9 cellular contexts compared by ENCODE assay signal in the genomic region with DNA sequence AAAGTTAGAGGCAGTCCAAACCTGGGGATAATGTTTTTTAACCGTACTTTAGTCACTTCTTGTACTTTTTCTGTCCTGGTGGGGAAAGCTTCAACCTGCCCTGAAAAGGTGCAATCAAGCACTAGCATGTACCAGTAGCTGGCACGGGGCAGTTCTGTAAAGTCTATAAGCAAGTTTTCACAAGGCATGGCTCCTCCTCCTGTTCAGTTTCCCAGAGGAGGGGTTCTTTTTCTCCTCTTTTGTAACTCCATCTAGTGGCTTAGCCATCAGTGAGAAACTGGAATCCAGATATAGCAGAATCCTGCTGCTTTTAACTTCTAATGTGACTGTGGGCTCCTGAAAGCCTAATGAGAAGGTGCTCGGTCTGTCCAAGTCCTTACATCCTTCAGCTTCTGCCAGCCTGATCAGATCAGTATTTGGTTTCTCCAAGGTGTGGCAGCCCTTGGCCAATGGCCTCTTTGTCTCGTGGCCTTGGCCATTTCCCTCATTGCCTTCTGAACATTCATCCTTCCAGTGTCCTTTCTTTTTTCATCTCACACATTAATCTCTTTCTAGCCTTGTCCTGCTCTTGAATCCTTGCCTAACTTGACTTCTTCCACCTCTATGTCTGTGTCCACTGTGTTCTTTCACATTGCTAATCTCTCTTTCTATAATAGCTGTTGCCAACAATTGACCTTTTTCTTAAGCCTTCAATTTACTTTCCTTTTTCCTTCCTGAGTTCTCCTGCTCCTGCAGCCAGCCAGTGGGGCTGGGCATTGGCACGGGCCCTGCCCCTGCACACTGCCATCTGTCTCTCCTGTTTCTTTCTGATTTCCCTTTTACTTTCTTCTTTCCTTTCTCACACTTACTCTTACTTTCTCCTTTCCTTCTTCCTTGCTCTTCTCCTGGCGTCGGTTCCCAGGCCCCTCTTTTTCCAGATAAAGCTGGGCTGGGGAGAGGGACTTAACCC.
DNase-seq lines count a peak whose midpoint lies in the region; ATAC-seq and TF ChIP-seq lines count a peak whose summit lies in the region.
"Had no signal": no experiment of that assay in that cellular context is flagged by ENCODE, and none has a peak within 500 bp of the region (broad histone marks: within the 10 kb centered on the region; RNA-seq: fewer than 3 reads in every experiment).

No MANE protein-coding gene starts in this region.

- H4K20me1 ChIP-seq in MM.1S (ENCODE audit: insufficient read depth, low read length) = no peaks in the 10 kb centered on the region
- no peaks in the 10 kb centered on the region for H4K20me1 ChIP-seq in neural progenitor cell (ENCODE audit: low read depth)

- H2AFZ ChIP-seq in MM.1S (ENCODE audit: low read length) = no peak overlapping the region
- H2AFZ ChIP-seq in neural progenitor cell (replicated peaks) = no peak overlapping the region

- H3K27ac ChIP-seq in ascending aorta (peak overlapping the region; percentile 82 to 85), heart right ventricle (peak overlapping the region in 2 of 10 donors; percentile 12 to 25), suprapubic skin (no peak overlapping the region), MM.1S (ENCODE audit: low read length) (no peak overlapping the region), neural progenitor cell (no peak overlapping the region)

- H3K27ac Mint-ChIP-seq in HFFc6 (no peak overlapping the region), neural progenitor cell (no peak overlapping the region)

- intact Hi-C loops in ascending aorta (cut with DNase I) = loop anchor here (2.0 to 10.0 kb wide), 3 partner anchors 108 to 220 kb away; a partner anchor contains a TSS
- intact Hi-C loops in heart right ventricle (cut with DNase I) = no loop called here

- H3K4me3 Mint-ChIP-seq in HFFc6 (no peak overlapping the region), neural progenitor cell (no peak overlapping the region)

- DNase-seq in HFFc6 (no peak), ascending aorta (ENCODE audit: low spot score in 2 of 2) (no peak), heart right ventricle (no peak), suprapubic skin (ENCODE audit: low spot score in 2 of 2) (no peak), OCI-M2 (lab: John Stamatoyannopoulos, UW; ENCODE audit: unreplicated experiment) (no peak), MM.1S (no peak), neural progenitor cell (ENCODE audit: low spot score) (no peak)
- DNase-seq: erythroblast, MV-4-11 had no signal

- H3K36me3 Mint-ChIP-seq in HFFc6 (ENCODE audit: low read depth) (no peaks in the 10 kb centered on the region), neural progenitor cell (no peaks in the 10 kb centered on the region)

- H3K4me3 ChIP-seq in ascending aorta (peak overlapping the region; percentile 45 to 68), heart right ventricle (peak overlapping the region in 3 of 10 donors; percentile 45 to 52 (median 48)), suprapubic skin (peak overlapping the region; percentile 43), MM.1S (ENCODE audit: low read length) (no peak overlapping the region), neural progenitor cell (no peak overlapping the region)

- peak in 5 of 8 donors; percentile 38 to 67 (median 51) for ATAC-seq in heart right ventricle

- no peaks in the 10 kb centered on the region for H3K4me1 Mint-ChIP-seq in HFFc6 (ENCODE audit: low read depth)
- no peaks in the 10 kb centered on the region for H3K4me1 Mint-ChIP-seq in neural progenitor cell

- H3K9me3 ChIP-seq in ascending aorta (no peaks in the 10 kb centered on the region), heart right ventricle (no peaks in the 10 kb centered on the region), suprapubic skin (no peaks in the 10 kb centered on the region), MM.1S (replicated peaks; ENCODE audit: insufficient read depth, low read length) (no peaks in the 10 kb centered on the region), neural progenitor cell (ENCODE audit: low read depth) (no peaks in the 10 kb centered on the region)

- H3K79me2 ChIP-seq in MM.1S (ENCODE audit: low read length) = no peaks in the 10 kb centered on the region
- no peaks in the 10 kb centered on the region for H3K79me2 ChIP-seq in neural progenitor cell (ENCODE audit: low read depth)

- no peaks in the 10 kb centered on the region for H3K9me2 ChIP-seq in MM.1S (replicated peaks; ENCODE audit: insufficient read depth, low read length)

- H3K4me1 ChIP-seq in ascending aorta (peaks cover 0 to 19% of the 10 kb centered on the region in 2 donors), heart right ventricle (peaks cover 3 to 25% (median 11%) of the 10 kb centered on the region in 9 donors), suprapubic skin (peaks cover 23% of the 10 kb centered on the region), MM.1S (ENCODE audit: low read length) (no peaks in the 10 kb centered on the region), neural progenitor cell (peaks cover 35% of the 10 kb centered on the region)

- no peaks in the 10 kb centered on the region for H3F3A ChIP-seq in MM.1S (ENCODE audit: insufficient read depth, low read length)
- H3F3A ChIP-seq in neural progenitor cell (ENCODE audit: low read depth) = no peaks in the 10 kb centered on the region

- H3K9ac ChIP-seq in MM.1S (ENCODE audit: low read length) = no peak overlapping the region
- H3K9ac ChIP-seq in neural progenitor cell = no peak overlapping the region

- TF ChIP-seq EP300 in suprapubic skin (IDR thresholded peaks at IDR 0.05) = no peak

- H3K36me3 ChIP-seq in ascending aorta (no peaks in the 10 kb centered on the region), heart right ventricle (no peaks in the 10 kb centered on the region), suprapubic skin (no peaks in the 10 kb centered on the region), MM.1S (replicated peaks; ENCODE audit: insufficient read depth, low read length) (no peaks in the 10 kb centered on the region), neural progenitor cell (no peaks in the 10 kb centered on the region)

- H3K27me3 ChIP-seq in ascending aorta (no peaks in the 10 kb centered on the region), heart right ventricle (no peaks in the 10 kb centered on the region), suprapubic skin (no peaks in the 10 kb centered on the region), MM.1S (replicated peaks; ENCODE audit: insufficient read depth, low read length) (no peaks in the 10 kb centered on the region), neural progenitor cell (no peaks in the 10 kb centered on the region)

- no peak for TF ChIP-seq POLR2A in suprapubic skin (IDR thresholded peaks at IDR 0.05)

- H3K9me3 Mint-ChIP-seq in HFFc6 (no peaks in the 10 kb centered on the region), neural progenitor cell (no peaks in the 10 kb centered on the region)

- TF ChIP-seq CTCF in HFFc6 (IDR thresholded peaks at IDR 0.05) (peak; percentile 21; the same call in 1 of the 2 replicates), ascending aorta (IDR thresholded peaks at IDR 0.05) (peak in 1 of 3 experiments; percentile 10), heart right ventricle (IDR thresholded peaks at IDR 0.05) (no peak), suprapubic skin (IDR thresholded peaks at IDR 0.05) (no peak), MM.1S (IDR thresholded peaks at IDR 0.05; ENCODE audit: low read length) (no peak), neural progenitor cell (IDR thresholded peaks at IDR 0.05) (no peak)

- no peaks in the 10 kb centered on the region; the same call in 1 of the 2 replicates for H3K27me3 Mint-ChIP-seq in HFFc6 (ENCODE audit: insufficient read depth)
- H3K27me3 Mint-ChIP-seq in neural progenitor cell (ENCODE audit: insufficient read depth, low read depth) = no peaks in the 10 kb centered on the region

- WGBS in heart right ventricle, 2 donors = 38 to 46% methylated on average over 7 of the region's 7 CpGs
- WGBS in suprapubic skin = 21% methylated on average over 7 of the region's 7 CpGs

- no peak overlapping the region for H3K4me2 ChIP-seq in MM.1S (ENCODE audit: low read depth, low read length)
- H3K4me2 ChIP-seq in neural progenitor cell = no peak overlapping the region

Comparison
In these comparisons a context has a peak if more than half of its experiments do, and no peak if none do; other contexts are left out.
1. H3K27ac ChIP-seq: peak in ascending aorta (2 of 2); none in suprapubic skin (single experiment), MM.1S (single experiment) and neural progenitor cell (single experiment).
2. H3K4me3 ChIP-seq: peak in ascending aorta (2 of 2) and suprapubic skin (single experiment); none in MM.1S (single experiment) and neural progenitor cell (single experiment).